8 cellular contexts compared by ENCODE assay signal in genomic region chr9:3181049-3181953, GRCh38.
DNase-seq lines count a peak whose midpoint lies in the region; ATAC-seq and TF ChIP-seq lines count a peak whose summit lies in the region.

No MANE protein-coding gene starts in this region.

- H3K27ac Mint-ChIP-seq in activated naive CD8-positive, alpha-beta T cell treated with anti-CD3 and anti-CD28 coated beads for 36 hours = no peak overlapping the region

- TF ChIP-seq POLR2A in spleen (IDR thresholded peaks at IDR 0.05) = no peak

- H3K27me3 Mint-ChIP-seq in activated naive CD8-positive, alpha-beta T cell treated with anti-CD3 and anti-CD28 coated beads for 36 hours = peaks cover 57% of the 10 kb centered on the region

- intact Hi-C loops in spleen (cut with DNase I; ENCODE audit: low total_unique reads) = loop anchor here (5.0 kb wide), 1 partner anchor 324 kb away; no protein-coding TSS in a partner anchor

- H3K9me3 Mint-ChIP-seq in activated naive CD8-positive, alpha-beta T cell treated with anti-CD3 and anti-CD28 coated beads for 36 hours = no peaks in the 10 kb centered on the region

- peaks cover 0 to 71% (median 21%) of the 10 kb centered on the region in 7 donors for H3K27me3 ChIP-seq in spleen (replicated peaks in 1 of 7)

- DNase-seq in NCI-H446 (lab: John Stamatoyannopoulos, UW) = peak; percentile 58 to 85
- DNase-seq in activated naive CD8-positive, alpha-beta T cell treated with anti-CD3 and anti-CD28 coated beads for 36 hours = peak; percentile 58
- peak; percentile 30 to 43 for DNase-seq in stimulated activated CD4-positive, alpha-beta T cell treated with anti-CD3 and anti-CD28 coated beads, Interleukin-15, amount 100 ng/mL, for 48 hours (ENCODE audit: low read depth in 2 of 2)
- DNase-seq in spleen = no peak
- no peak for DNase-seq in AG08395 (ENCODE audit: low spot score)

- H3K4me3 Mint-ChIP-seq in activated naive CD8-positive, alpha-beta T cell treated with anti-CD3 and anti-CD28 coated beads for 36 hours = peak overlapping the region; percentile 62

- H3K4me1 ChIP-seq in spleen = peaks cover 3 to 15% (median 10%) of the 10 kb centered on the region in 6 donors

- TF ChIP-seq CTCF in GM12875 (IDR thresholded peaks at IDR 0.05; ENCODE audit: borderline replicate concordance, insufficient read depth, low read depth, low read length) (peak; percentile 46; the same call in 1 of the 2 replicates), spleen (IDR thresholded peaks at IDR 0.05 in 8 of 11, conservative IDR thresholded peaks at IDR 0.05 in 3 of 11) (peak in 2 of 11 experiments; percentile 8 to 15)

- H3K36me3 Mint-ChIP-seq in activated naive CD8-positive, alpha-beta T cell treated with anti-CD3 and anti-CD28 coated beads for 36 hours = no peaks in the 10 kb centered on the region

- H3K27ac ChIP-seq in spleen = no peak overlapping the region

- peak; percentile 56 for ATAC-seq in HG03060 (IDR thresholded peaks at IDR 0.05; ENCODE audit: low read depth, unreplicated experiment)

- H3K4me3 ChIP-seq in GM12875 (ENCODE audit: low read depth, low read length) (no peak overlapping the region), iPS-11a (ENCODE audit: low read depth, low read length) (peak overlapping the region; percentile 49), spleen (peak overlapping the region in 4 of 8 donors; percentile 11 to 42 (median 16))

- H3K36me3 ChIP-seq in spleen = no peaks in the 10 kb centered on the region

- no peaks in the 10 kb centered on the region for H3K9me3 ChIP-seq in spleen

- WGBS in spleen, 5 donors = 2 to 10% (median 2%) methylated on average over 18 to 76 of the region's 76 CpGs

- peaks cover 4% of the 10 kb centered on the region for H3K4me1 Mint-ChIP-seq in activated naive CD8-positive, alpha-beta T cell treated with anti-CD3 and anti-CD28 coated beads for 36 hours

Comparison
In these comparisons a context has a peak if more than half of its experiments do, and no peak if none do; other contexts are left out.
1. DNase-seq: peak in NCI-H446 (2 of 2), activated naive CD8-positive, alpha-beta T cell treated with anti-CD3 and anti-CD28 coated beads for 36 hours (single experiment) and stimulated activated CD4-positive, alpha-beta T cell treated with anti-CD3 and anti-CD28 coated beads, Interleukin-15, amount 100 ng/mL, for 48 hours (2 of 2); none in spleen (single experiment) and AG08395 (single experiment).